In genomic region chr1:231871878-231872277, GRCh38 we compare ENCODE assay signal across 18 cellular contexts.
A peak's percentile ranks its signal among the peaks of the same experiment; 100 is the strongest.
DNase-seq lines count a peak whose midpoint lies in the region; TF ChIP-seq lines count a peak whose summit lies in the region.
"Had no signal": no experiment of that assay in that cellular context is flagged by ENCODE, and none has a peak within 500 bp of the region (broad histone marks: within the 10 kb centered on the region; RNA-seq: fewer than 3 reads in every experiment).

No MANE protein-coding gene starts in this region.

- 63 to 87% (median 72%) methylated on average over 5 of the region's 5 CpGs for WGBS in stomach, 5 donors

- peaks cover 12 to 21% (median 16%) of the 10 kb centered on the region in 7 donors for H3K9me3 Mint-ChIP-seq in CD14-positive monocyte
- H3K9me3 Mint-ChIP-seq in HFFc6 = peaks cover 7% of the 10 kb centered on the region
- peaks cover 10% of the 10 kb centered on the region for H3K9me3 Mint-ChIP-seq in neural crest cell
- peaks cover 9% of the 10 kb centered on the region for H3K9me3 Mint-ChIP-seq in activated CD4-positive, alpha-beta memory T cell treated with anti-CD3 and anti-CD28 coated beads for 36 hours

- H3K27ac ChIP-seq in stomach = no peak overlapping the region
- H3K27ac ChIP-seq: adrenal gland, foreskin keratinocyte had no signal

- peaks cover 0 to 6% (median 0%) of the 10 kb centered on the region in 4 donors for H3K36me3 ChIP-seq in stomach
- H3K36me3 ChIP-seq: adrenal gland had no signal

- H3K36me3 Mint-ChIP-seq in CD14-positive monocyte (peaks cover 39 to 52% of the 10 kb centered on the region in 2 donors), HFFc6 (ENCODE audit: low read depth) (peaks cover 5% of the 10 kb centered on the region), neural crest cell (ENCODE audit: low read depth) (peaks cover 18% of the 10 kb centered on the region)
- peaks cover 11% of the 10 kb centered on the region for H3K36me3 Mint-ChIP-seq in activated CD4-positive, alpha-beta memory T cell treated with anti-CD3 and anti-CD28 coated beads for 36 hours

- H3K4me1 Mint-ChIP-seq in CD14-positive monocyte (peaks cover 23% of the 10 kb centered on the region), HFFc6 (ENCODE audit: low read depth) (peaks cover 36% of the 10 kb centered on the region), neural crest cell (peaks cover 23% of the 10 kb centered on the region)
- H3K4me1 Mint-ChIP-seq in activated CD4-positive, alpha-beta memory T cell treated with anti-CD3 and anti-CD28 coated beads for 36 hours (ENCODE audit: low read depth) = peaks cover 20% of the 10 kb centered on the region

- DNase-seq in CD14-positive monocyte (ENCODE audit: low spot score) (no peak), HFFc6 (no peak), astrocyte of the hippocampus (ENCODE audit: low read depth, low spot score) (peak; percentile 3), neural crest cell (ENCODE audit: low read depth, low spot score) (no peak), stomach (no peak), iPS-NIHi7 (ENCODE audit: extremely low spot score) (no peak)
- no peak for DNase-seq in activated CD4-positive, alpha-beta memory T cell treated with anti-CD3 and anti-CD28 coated beads for 36 hours
- DNase-seq: activated CD8-positive, alpha-beta memory T cell treated with anti-CD3 and anti-CD28 coated beads, Interleukin-2, amount 10 ng/mL, durations not matched to agents 7 days and 5 days; activated effector memory CD4-positive, alpha-beta T cell treated with Interleukin-2 at 50 U/mL for 16 hours; adrenal gland; mammary epithelial cell; NCI-H1417; NCI-H524; stimulated activated CD4-positive, alpha-beta T cell treated with anti-CD3 and anti-CD28 coated beads, Interleukin-1b, Interleukin-23, amount 100 ng/mL, for 48 hours; stimulated activated naive B cell treated with anti-CD40 and anti-IgM and Interleukin-4, amounts not matched to agents 10 μg/mL and 1 μg/mL and 100 μg/mL, for 72 hours had no signal

- intact Hi-C loops in CD14-positive monocyte (cut with micrococcal nuclease) (loop anchor here in 1 of 2 donors (5.0 kb wide), 1 partner anchor 1370 kb away; no protein-coding TSS in a partner anchor), stomach (cut with DNase I; ENCODE audit: low total_unique reads) (no loop called here)
- intact Hi-C loops in activated CD4-positive, alpha-beta memory T cell treated with anti-CD3 and anti-CD28 coated beads for 36 hours (cut with micrococcal nuclease) = no loop called here

- peaks cover 0 to 12% (median 10%) of the 10 kb centered on the region in 4 donors for H3K9me3 ChIP-seq in stomach
- H3K9me3 ChIP-seq: adrenal gland had no signal

- H3K4me1 ChIP-seq in stomach = peaks cover 0 to 12% (median 10%) of the 10 kb centered on the region in 4 donors
- H3K4me1 ChIP-seq: foreskin keratinocyte had no signal

- H3K4me3 Mint-ChIP-seq in CD14-positive monocyte (no peak overlapping the region), HFFc6 (peak overlapping the region; percentile 18; the same call in 1 of the 2 replicates), neural crest cell (no peak overlapping the region)
- no peak overlapping the region for H3K4me3 Mint-ChIP-seq in activated CD4-positive, alpha-beta memory T cell treated with anti-CD3 and anti-CD28 coated beads for 36 hours
- H3K4me3 Mint-ChIP-seq: activated CD8-positive, alpha-beta memory T cell treated with anti-CD3 and anti-CD28 coated beads, Interleukin-2, amount 10 ng/mL, durations not matched to agents 7 days and 5 days; stimulated activated naive B cell treated with anti-CD40 and anti-IgM and Interleukin-4, amounts not matched to agents 10 μg/mL and 1 μg/mL and 100 μg/mL, for 72 hours had no signal

- TF ChIP-seq EP300 in stomach (IDR thresholded peaks at IDR 0.05) = no peak

- H3K27ac Mint-ChIP-seq in CD14-positive monocyte = peak overlapping the region in 4 of 7 donors; percentile 4 to 75 (median 50)
- H3K27ac Mint-ChIP-seq in HFFc6 = peak overlapping the region; percentile 76
- H3K27ac Mint-ChIP-seq in neural crest cell (ENCODE audit: unreplicated experiment) = peak overlapping the region; percentile 44
- no peak overlapping the region for H3K27ac Mint-ChIP-seq in activated CD4-positive, alpha-beta memory T cell treated with anti-CD3 and anti-CD28 coated beads for 36 hours
- H3K27ac Mint-ChIP-seq: activated CD8-positive, alpha-beta memory T cell treated with anti-CD3 and anti-CD28 coated beads, Interleukin-2, amount 10 ng/mL, durations not matched to agents 7 days and 5 days; progenitor cell of endocrine pancreas; stimulated activated naive B cell treated with anti-CD40 and anti-IgM and Interleukin-4, amounts not matched to agents 10 μg/mL and 1 μg/mL and 100 μg/mL, for 72 hours had no signal

- POLR2A ChIA-PET in activated CD4-positive, alpha-beta memory T cell treated with anti-CD3 and anti-CD28 coated beads for 36 hours (lab: Charles Lee) = no interaction called here

- no peaks in the 10 kb centered on the region for H3K27me3 Mint-ChIP-seq in CD14-positive monocyte (ENCODE audit: low read depth in 3 of 3)
- H3K27me3 Mint-ChIP-seq in HFFc6 (ENCODE audit: insufficient read depth) = no peaks in the 10 kb centered on the region; the same call in 1 of the 2 replicates
- no peaks in the 10 kb centered on the region for H3K27me3 Mint-ChIP-seq in neural crest cell (ENCODE audit: low read depth)
- no peaks in the 10 kb centered on the region for H3K27me3 Mint-ChIP-seq in activated CD4-positive, alpha-beta memory T cell treated with anti-CD3 and anti-CD28 coated beads for 36 hours
- H3K27me3 Mint-ChIP-seq: activated CD8-positive, alpha-beta memory T cell treated with anti-CD3 and anti-CD28 coated beads, Interleukin-2, amount 10 ng/mL, durations not matched to agents 7 days and 5 days; stimulated activated naive B cell treated with anti-CD40 and anti-IgM and Interleukin-4, amounts not matched to agents 10 μg/mL and 1 μg/mL and 100 μg/mL, for 72 hours had no signal

- no peak for TF ChIP-seq POLR2A in stomach (IDR thresholded peaks at IDR 0.05)

- H3K27me3 ChIP-seq in stomach = no peaks in the 10 kb centered on the region
- H3K27me3 ChIP-seq: adrenal gland, foreskin keratinocyte, tibial nerve had no signal

- TF ChIP-seq CTCF in CD14-positive monocyte (IDR thresholded peaks at IDR 0.05) (no peak), HFFc6 (IDR thresholded peaks at IDR 0.05) (no peak), neural crest cell (conservative IDR thresholded peaks at IDR 0.05) (no peak), stomach (IDR thresholded peaks at IDR 0.05) (no peak)

- H3K4me3 ChIP-seq in stomach = no peak overlapping the region
- H3K4me3 ChIP-seq: adrenal gland, tibial nerve had no signal

- CTCF ChIA-PET in activated CD4-positive, alpha-beta memory T cell treated with anti-CD3 and anti-CD28 coated beads for 36 hours (lab: Charles Lee) = no interaction called here
